In the genomic region with DNA sequence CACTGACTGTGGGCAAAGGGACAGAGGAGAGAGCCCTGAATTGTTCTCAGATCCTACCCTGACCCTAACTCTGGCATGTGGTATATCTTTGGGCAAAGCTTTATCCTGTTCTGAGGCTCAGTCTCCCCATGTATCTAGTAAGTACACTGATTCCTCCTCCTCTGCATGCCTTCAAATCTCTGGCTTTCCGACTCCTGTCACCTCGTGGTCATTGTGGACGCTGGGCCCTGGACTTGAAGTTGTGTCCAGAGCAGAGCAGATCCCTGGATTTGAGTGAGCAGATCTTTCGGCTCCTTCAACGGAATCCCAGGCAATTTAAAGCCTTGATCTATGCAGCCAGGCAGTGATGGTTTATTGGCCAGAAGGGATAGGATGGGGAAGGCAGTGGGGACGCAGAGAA, we compare ENCODE assay signal across 1 cellular context.
A peak's percentile ranks its signal among the peaks of the same experiment; 100 is the strongest.
TF ChIP-seq lines count a peak whose summit lies in the region.

No MANE protein-coding gene starts in this region.

TF ChIP-seq in HepG2, 621 proteins besides CTCF, POLR2A, EP300 and RAD21 (continues in another document):
- TF ChIP-seq, protein P1, sequence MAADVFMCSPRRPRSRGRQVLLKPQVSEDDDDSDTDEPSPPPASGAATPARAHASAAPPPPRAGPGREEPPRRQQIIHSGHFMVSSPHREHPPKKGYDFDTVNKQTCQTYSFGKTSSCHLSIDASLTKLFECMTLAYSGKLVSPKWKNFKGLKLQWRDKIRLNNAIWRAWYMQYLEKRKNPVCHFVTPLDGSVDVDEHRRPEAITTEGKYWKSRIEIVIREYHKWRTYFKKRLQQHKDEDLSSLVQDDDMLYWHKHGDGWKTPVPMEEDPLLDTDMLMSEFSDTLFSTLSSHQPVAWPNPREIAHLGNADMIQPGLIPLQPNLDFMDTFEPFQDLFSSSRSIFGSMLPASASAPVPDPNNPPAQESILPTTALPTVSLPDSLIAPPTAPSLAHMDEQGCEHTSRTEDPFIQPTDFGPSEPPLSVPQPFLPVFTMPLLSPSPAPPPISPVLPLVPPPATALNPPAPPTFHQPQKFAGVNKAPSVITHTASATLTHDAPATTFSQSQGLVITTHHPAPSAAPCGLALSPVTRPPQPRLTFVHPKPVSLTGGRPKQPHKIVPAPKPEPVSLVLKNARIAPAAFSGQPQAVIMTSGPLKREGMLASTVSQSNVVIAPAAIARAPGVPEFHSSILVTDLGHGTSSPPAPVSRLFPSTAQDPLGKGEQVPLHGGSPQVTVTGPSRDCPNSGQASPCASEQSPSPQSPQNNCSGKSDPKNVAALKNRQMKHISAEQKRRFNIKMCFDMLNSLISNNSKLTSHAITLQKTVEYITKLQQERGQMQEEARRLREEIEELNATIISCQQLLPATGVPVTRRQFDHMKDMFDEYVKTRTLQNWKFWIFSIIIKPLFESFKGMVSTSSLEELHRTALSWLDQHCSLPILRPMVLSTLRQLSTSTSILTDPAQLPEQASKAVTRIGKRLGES (CRISPR knock-in tag; IDR thresholded peaks at IDR 0.05; ENCODE audit: borderline replicate concordance), result no peak
- TF ChIP-seq ZNF282 (IDR thresholded peaks at IDR 0.05; ENCODE audit: partially characterized antibody), result no peak
- TF ChIP-seq, protein P2, sequence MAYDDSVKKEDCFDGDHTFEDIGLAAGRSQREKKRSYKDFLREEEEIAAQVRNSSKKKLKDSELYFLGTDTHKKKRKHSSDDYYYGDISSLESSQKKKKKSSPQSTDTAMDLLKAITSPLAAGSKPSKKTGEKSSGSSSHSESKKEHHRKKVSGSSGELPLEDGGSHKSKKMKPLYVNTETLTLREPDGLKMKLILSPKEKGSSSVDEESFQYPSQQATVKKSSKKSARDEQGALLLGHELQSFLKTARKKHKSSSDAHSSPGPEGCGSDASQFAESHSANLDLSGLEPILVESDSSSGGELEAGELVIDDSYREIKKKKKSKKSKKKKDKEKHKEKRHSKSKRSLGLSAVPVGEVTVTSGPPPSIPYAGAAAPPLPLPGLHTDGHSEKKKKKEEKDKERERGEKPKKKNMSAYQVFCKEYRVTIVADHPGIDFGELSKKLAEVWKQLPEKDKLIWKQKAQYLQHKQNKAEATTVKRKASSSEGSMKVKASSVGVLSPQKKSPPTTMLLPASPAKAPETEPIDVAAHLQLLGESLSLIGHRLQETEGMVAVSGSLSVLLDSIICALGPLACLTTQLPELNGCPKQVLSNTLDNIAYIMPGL (CRISPR knock-in tag; IDR thresholded peaks at IDR 0.05; ENCODE audit: borderline replicate concordance in 1 of 2, low read depth in 1 of 2), result no peak; a peak in 1 of 4 replicates
- no peak for TF ChIP-seq HNF4A (CRISPR knock-in tag; IDR thresholded peaks at IDR 0.05)
- TF ChIP-seq, protein P3, sequence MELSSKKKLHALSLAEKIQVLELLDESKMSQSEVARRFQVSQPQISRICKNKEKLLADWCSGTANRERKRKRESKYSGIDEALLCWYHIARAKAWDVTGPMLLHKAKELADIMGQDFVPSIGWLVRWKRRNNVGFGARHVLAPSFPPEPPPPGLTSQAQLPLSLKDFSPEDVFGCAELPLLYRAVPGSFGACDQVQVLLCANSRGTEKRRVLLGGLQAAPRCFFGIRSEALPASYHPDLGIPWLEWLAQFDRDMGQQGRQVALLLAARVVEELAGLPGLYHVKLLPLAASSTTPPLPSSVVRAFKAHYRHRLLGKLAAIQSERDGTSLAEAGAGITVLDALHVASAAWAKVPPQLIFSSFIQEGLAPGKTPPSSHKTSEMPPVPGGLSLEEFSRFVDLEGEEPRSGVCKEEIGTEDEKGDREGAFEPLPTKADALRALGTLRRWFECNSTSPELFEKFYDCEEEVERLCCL (CRISPR knock-in tag; IDR thresholded peaks at IDR 0.05; ENCODE audit: borderline replicate concordance), result no peak
- no peak for TF ChIP-seq EZH2 (conservative IDR thresholded peaks at IDR 0.05; ENCODE audit: low read depth, low read length)
- no peak for TF ChIP-seq SP140L (CRISPR knock-in tag; IDR thresholded peaks at IDR 0.05; ENCODE audit: borderline replicate concordance)
- TF ChIP-seq, protein P4, sequence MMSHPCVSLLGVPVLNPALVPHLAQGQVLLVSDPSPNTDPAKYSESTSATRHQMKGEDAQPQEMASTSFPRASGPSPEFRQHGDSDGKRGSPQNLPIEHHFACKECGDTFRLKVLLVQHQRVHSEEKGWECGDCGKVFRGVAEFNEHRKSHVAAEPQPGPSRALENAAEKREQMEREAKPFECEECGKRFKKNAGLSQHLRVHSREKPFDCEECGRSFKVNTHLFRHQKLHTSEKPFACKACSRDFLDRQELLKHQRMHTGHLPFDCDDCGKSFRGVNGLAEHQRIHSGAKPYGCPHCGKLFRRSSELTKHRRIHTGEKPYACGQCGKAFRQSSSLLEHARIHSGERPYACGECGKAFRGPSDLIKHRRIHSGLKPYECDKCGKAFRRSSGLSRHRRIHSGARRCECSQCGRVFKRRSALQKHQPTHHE (CRISPR knock-in tag; IDR thresholded peaks at IDR 0.05; ENCODE audit: borderline replicate concordance), result 0 out of 2 replicates have a peak, but pooled peaks have one; percentile 33
- TF ChIP-seq, protein P5, sequence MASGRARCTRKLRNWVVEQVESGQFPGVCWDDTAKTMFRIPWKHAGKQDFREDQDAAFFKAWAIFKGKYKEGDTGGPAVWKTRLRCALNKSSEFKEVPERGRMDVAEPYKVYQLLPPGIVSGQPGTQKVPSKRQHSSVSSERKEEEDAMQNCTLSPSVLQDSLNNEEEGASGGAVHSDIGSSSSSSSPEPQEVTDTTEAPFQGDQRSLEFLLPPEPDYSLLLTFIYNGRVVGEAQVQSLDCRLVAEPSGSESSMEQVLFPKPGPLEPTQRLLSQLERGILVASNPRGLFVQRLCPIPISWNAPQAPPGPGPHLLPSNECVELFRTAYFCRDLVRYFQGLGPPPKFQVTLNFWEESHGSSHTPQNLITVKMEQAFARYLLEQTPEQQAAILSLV (CRISPR knock-in tag; IDR thresholded peaks at IDR 0.05; ENCODE audit: borderline replicate concordance), result no peak
- no peak for TF ChIP-seq ZNF180 (CRISPR knock-in tag; IDR thresholded peaks at IDR 0.05; ENCODE audit: borderline replicate concordance, low read depth)
- TF ChIP-seq, protein P6, sequence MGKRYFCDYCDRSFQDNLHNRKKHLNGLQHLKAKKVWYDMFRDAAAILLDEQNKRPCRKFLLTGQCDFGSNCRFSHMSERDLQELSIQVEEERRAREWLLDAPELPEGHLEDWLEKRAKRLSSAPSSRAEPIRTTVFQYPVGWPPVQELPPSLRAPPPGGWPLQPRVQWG (CRISPR knock-in tag; IDR thresholded peaks at IDR 0.05; ENCODE audit: borderline replicate concordance, low read depth), result no peak
- TF ChIP-seq ZNF10 (CRISPR knock-in tag; IDR thresholded peaks at IDR 0.05; ENCODE audit: borderline replicate concordance, low read depth), result no peak
- no peak for TF ChIP-seq RFXANK (CRISPR knock-in tag; IDR thresholded peaks at IDR 0.05)
- TF ChIP-seq, protein P7, sequence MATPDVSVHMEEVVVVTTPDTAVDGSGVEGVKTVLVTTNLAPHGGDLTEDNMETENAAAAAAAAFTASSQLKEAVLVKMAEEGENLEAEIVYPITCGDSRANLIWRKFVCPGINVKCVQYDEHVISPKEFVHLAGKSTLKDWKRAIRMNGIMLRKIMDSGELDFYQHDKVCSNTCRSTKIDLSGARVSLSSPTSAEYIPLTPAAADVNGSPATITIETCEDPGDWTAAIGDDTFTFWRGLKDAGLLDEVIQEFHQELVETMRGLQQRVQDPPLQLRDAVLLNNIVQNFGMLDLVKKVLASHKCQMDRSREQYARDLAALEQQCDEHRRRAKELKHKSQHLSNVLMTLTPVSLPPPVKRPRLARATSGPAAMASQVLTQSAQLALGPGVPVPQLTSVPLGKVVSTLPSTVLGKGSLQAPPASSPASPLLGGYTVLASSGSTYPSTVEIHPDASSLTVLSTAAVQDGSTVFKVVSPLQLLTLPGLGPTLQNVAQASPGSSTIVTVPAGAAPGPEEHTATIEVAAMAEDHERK (CRISPR knock-in tag; IDR thresholded peaks at IDR 0.05; ENCODE audit: low read depth), result no peak
- TF ChIP-seq RARG (CRISPR knock-in tag; IDR thresholded peaks at IDR 0.05; ENCODE audit: low read depth), result no peak
- TF ChIP-seq, protein P8, sequence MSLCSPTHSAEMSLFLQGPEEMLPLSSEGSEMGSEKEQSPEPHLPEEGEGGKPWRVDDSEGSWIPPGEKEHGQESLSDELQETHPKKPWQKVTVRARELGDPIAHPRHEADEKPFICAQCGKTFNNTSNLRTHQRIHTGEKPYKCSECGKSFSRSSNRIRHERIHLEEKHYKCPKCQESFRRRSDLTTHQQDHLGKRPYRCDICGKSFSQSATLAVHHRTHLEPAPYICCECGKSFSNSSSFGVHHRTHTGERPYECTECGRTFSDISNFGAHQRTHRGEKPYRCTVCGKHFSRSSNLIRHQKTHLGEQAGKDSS (CRISPR knock-in tag; IDR thresholded peaks at IDR 0.05; ENCODE audit: borderline replicate concordance, low read depth), result no peak
- TF ChIP-seq, protein P9, sequence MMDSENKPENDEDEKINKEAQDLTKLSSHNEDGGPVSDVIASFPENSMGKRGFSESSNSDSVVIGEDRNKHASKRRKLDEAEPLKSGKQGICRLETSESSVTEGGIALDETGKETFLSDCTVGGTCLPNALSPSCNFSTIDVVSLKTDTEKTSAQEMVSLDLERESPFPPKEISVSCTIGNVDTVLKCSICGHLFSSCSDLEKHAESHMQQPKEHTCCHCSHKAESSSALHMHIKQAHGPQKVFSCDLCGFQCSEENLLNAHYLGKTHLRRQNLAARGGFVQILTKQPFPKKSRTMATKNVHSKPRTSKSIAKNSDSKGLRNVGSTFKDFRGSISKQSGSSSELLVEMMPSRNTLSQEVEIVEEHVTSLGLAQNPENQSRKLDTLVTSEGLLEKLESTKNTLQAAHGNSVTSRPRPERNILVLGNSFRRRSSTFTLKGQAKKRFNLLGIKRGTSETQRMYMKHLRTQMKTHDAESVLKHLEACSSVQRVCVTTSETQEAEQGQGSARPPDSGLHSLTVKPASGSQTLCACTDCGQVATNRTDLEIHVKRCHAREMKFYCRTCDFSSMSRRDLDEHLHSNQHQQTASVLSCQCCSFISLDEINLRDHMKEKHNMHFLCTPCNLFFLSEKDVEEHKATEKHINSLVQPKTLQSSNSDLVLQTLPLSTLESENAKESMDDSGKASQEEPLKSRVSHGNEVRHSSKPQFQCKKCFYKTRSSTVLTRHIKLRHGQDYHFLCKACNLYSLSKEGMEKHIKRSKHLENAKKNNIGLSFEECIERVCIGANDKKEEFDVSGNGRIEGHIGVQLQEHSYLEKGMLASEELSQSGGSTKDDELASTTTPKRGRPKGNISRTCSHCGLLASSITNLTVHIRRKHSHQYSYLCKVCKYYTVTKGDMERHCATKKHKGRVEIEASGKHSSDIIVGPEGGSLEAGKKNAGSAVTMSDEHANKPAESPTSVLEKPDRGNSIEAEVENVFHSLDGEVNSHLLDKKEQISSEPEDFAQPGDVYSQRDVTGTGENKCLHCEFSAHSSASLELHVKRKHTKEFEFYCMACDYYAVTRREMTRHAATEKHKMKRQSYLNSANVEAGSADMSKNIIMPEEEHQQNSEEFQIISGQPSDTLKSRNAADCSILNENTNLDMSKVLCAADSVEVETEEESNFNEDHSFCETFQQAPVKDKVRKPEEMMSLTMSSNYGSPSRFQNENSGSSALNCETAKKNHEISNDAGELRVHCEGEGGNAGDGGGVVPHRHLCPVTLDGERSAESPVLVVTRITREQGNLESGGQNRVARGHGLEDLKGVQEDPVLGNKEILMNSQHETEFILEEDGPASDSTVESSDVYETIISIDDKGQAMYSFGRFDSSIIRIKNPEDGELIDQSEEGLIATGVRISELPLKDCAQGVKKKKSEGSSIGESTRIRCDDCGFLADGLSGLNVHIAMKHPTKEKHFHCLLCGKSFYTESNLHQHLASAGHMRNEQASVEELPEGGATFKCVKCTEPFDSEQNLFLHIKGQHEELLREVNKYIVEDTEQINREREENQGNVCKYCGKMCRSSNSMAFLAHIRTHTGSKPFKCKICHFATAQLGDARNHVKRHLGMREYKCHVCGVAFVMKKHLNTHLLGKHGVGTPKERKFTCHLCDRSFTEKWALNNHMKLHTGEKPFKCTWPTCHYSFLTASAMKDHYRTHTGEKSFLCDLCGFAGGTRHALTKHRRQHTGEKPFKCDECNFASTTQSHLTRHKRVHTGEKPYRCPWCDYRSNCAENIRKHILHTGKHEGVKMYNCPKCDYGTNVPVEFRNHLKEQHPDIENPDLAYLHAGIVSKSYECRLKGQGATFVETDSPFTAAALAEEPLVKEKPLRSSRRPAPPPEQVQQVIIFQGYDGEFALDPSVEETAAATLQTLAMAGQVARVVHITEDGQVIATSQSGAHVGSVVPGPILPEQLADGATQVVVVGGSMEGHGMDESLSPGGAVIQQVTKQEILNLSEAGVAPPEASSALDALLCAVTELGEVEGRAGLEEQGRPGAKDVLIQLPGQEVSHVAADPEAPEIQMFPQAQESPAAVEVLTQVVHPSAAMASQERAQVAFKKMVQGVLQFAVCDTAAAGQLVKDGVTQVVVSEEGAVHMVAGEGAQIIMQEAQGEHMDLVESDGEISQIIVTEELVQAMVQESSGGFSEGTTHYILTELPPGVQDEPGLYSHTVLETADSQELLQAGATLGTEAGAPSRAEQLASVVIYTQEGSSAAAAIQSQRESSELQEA (CRISPR knock-in tag; IDR thresholded peaks at IDR 0.05; ENCODE audit: not compliant biosample characterization), result no peak
- TF ChIP-seq, protein P10, sequence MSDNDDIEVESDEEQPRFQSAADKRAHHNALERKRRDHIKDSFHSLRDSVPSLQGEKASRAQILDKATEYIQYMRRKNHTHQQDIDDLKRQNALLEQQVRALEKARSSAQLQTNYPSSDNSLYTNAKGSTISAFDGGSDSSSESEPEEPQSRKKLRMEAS (IDR thresholded peaks at IDR 0.05), result peak; percentile 69
- TF ChIP-seq REXO4 (CRISPR knock-in tag; IDR thresholded peaks at IDR 0.05; ENCODE audit: borderline replicate concordance), result no peak
- no peak for TF ChIP-seq PHF20 (CRISPR knock-in tag; IDR thresholded peaks at IDR 0.05)
- TF ChIP-seq ZNF205 (CRISPR knock-in tag; IDR thresholded peaks at IDR 0.05), result no peak
- no peak for TF ChIP-seq PAWR (CRISPR knock-in tag; IDR thresholded peaks at IDR 0.05; ENCODE audit: borderline replicate concordance)
- TF ChIP-seq, protein P11, sequence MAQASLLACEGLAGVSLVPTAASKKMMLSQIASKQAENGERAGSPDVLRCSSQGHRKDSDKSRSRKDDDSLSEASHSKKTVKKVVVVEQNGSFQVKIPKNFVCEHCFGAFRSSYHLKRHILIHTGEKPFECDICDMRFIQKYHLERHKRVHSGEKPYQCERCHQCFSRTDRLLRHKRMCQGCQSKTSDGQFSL (CRISPR knock-in tag; IDR thresholded peaks at IDR 0.05), result no peak
- no peak for TF ChIP-seq BRD4 (CRISPR knock-in tag; IDR thresholded peaks at IDR 0.05)
- no peak for TF ChIP-seq NFE2 (CRISPR knock-in tag; IDR thresholded peaks at IDR 0.05)
- TF ChIP-seq ZNF709 (CRISPR knock-in tag; IDR thresholded peaks at IDR 0.05), result 0 out of 2 replicates have a peak, but pooled peaks have one; percentile 36
